14 cellular contexts compared by ENCODE assay signal in genomic region chr3:177356113-177356512, GRCh38.
DNase-seq lines count a peak whose midpoint lies in the region; ATAC-seq and TF ChIP-seq lines count a peak whose summit lies in the region.
"Had no signal": no experiment of that assay in that cellular context is flagged by ENCODE, and none has a peak within 500 bp of the region (broad histone marks: within the 10 kb centered on the region; RNA-seq: fewer than 3 reads in every experiment).

No MANE protein-coding gene starts in this region.

- no peak overlapping the region for H3K4ac ChIP-seq in trophoblast cell (ENCODE audit: low read depth, low read length)

- H4K12ac ChIP-seq in trophoblast cell (ENCODE audit: low read depth, low read length), result no peak overlapping the region

- H3K9me3 Mint-ChIP-seq in CD8-positive, alpha-beta memory T cell, result peaks cover 0 to 3% (median 2%) of the 10 kb centered on the region in 5 donors

- TF ChIP-seq CTCF in RWPE1 (conservative IDR thresholded peaks at IDR 0.05; ENCODE audit: low read depth), result no peak

- peaks cover 0 to 17% of the 10 kb centered on the region in 2 donors for H3K27me3 Mint-ChIP-seq in CD8-positive, alpha-beta memory T cell
- H3K27me3 Mint-ChIP-seq: activated CD8-positive, alpha-beta T cell treated with anti-CD3 and anti-CD28 coated beads for 36 hours had no signal

- H3K18ac ChIP-seq in trophoblast cell (ENCODE audit: low read length), result no peak overlapping the region

- H3K9ac ChIP-seq in trophoblast cell (ENCODE audit: low read length), result no peak overlapping the region

- no peaks in the 10 kb centered on the region for H3K36me3 ChIP-seq in CD8-positive, alpha-beta memory T cell (ENCODE audit: insufficient read depth, low read length)
- no peaks in the 10 kb centered on the region for H3K36me3 ChIP-seq in trophoblast cell (ENCODE audit: control insufficient read depth in 1 of 2, insufficient read depth in 2 of 2, low read length in 2 of 2)
- H3K36me3 ChIP-seq: BE2C had no signal

- H3K4me2 ChIP-seq in trophoblast cell (ENCODE audit: low read length), result no peak overlapping the region

- peaks cover 23% of the 10 kb centered on the region for H3K79me1 ChIP-seq in trophoblast cell (ENCODE audit: low read length)

- CTCF ChIA-PET in CD8-positive, alpha-beta memory T cell (lab: Charles Lee), result interaction anchor here (2.7 kb wide), 1 partner anchor 10 kb away, joined by 9 read pairs; no protein-coding TSS in a partner anchor
- CTCF ChIA-PET in RWPE1 (lab: Yijun Ruan, JAX), result no interaction called here

- H3K4me3 ChIP-seq in CD8-positive, alpha-beta memory T cell (ENCODE audit: low read length), result no peak overlapping the region
- no peak overlapping the region for H3K4me3 ChIP-seq in trophoblast cell (ENCODE audit: low read depth, low read length)

- no CpG with 5 or more reads among the region's 3 CpGs for WGBS in trophoblast cell (ENCODE audit: extremely low coverage, insufficient coverage, insufficient read length)

- H4K8ac ChIP-seq in trophoblast cell (ENCODE audit: low read depth, low read length), result no peak overlapping the region

- H3K79me2 ChIP-seq in trophoblast cell (ENCODE audit: control insufficient read depth, insufficient read depth, low read length, poor library complexity), result no peaks in the 10 kb centered on the region

- H3K23ac ChIP-seq in trophoblast cell (ENCODE audit: low read length), result no peak overlapping the region

- H3K36me3 Mint-ChIP-seq in CD8-positive, alpha-beta memory T cell, result peaks cover 0 to 4% (median 0%) of the 10 kb centered on the region in 3 donors

- no peak overlapping the region for H3K27ac ChIP-seq in CD8-positive, alpha-beta memory T cell (ENCODE audit: low read depth, low read length)
- peak overlapping the region; percentile 78 for H3K27ac ChIP-seq in RWPE1
- H3K27ac ChIP-seq in epithelial cell of prostate, result peak overlapping the region; percentile 98
- H3K27ac ChIP-seq in trophoblast cell (ENCODE audit: low read depth, low read length), result no peak overlapping the region

- no peaks in the 10 kb centered on the region for H3K9me3 ChIP-seq in CD8-positive, alpha-beta memory T cell (ENCODE audit: low read length)
- no peaks in the 10 kb centered on the region for H3K9me3 ChIP-seq in trophoblast cell (ENCODE audit: insufficient read depth, low read depth, low read length)
- H3K9me3 ChIP-seq: BE2C had no signal

- peak overlapping the region; percentile 12 for H3K14ac ChIP-seq in trophoblast cell (ENCODE audit: low read length)

- peak overlapping the region in 7 of 8 donors; percentile 21 to 99 (median 72) for H3K27ac Mint-ChIP-seq in CD8-positive, alpha-beta memory T cell

- peak overlapping the region; percentile 29 for H4K91ac ChIP-seq in trophoblast cell (ENCODE audit: low read depth, low read length)

- no peak overlapping the region for H2BK5ac ChIP-seq in trophoblast cell (ENCODE audit: low read depth, low read length, poor library complexity)

- POLR2A ChIA-PET in CD8-positive, alpha-beta memory T cell (lab: Charles Lee), result no interaction called here
- POLR2A ChIA-PET in RWPE1 (lab: Yijun Ruan, JAX; ENCODE audit: low non-redundant PET), result no interaction called here

- ATAC-seq in GM19324 (IDR thresholded peaks at IDR 0.05; ENCODE audit: low FRiP score, unreplicated experiment) (no peak), HG03432 (IDR thresholded peaks at IDR 0.05; ENCODE audit: unreplicated experiment) (no peak)
- ATAC-seq: activated CD8-positive, alpha-beta T cell treated with anti-CD3 and anti-CD28 coated beads for 36 hours had no signal

- DNase-seq in CD8-positive, alpha-beta memory T cell, result no peak
- DNase-seq in RWPE1 (ENCODE audit: low spot score) (no peak), epithelial cell of prostate (ENCODE audit: low read depth, low spot score) (no peak), trophoblast cell (no peak), NOMO-1 treated with DMSO at 0.1 percent for 48 hours (lab: John Stamatoyannopoulos, UW; ENCODE audit: unreplicated experiment) (no peak), mucosa of gallbladder (ENCODE audit: low spot score) (no peak)
- DNase-seq: activated CD8-positive, alpha-beta T cell treated with anti-CD3 and anti-CD28 coated beads for 36 hours; BE2C; KBM-7; NCI-H146; NCI-H526; T1000 had no signal

- H3K4me1 Mint-ChIP-seq in CD8-positive, alpha-beta memory T cell, result peaks cover 38 to 51% (median 50%) of the 10 kb centered on the region in 3 donors

- no peak overlapping the region for H2AFZ ChIP-seq in trophoblast cell (ENCODE audit: insufficient read depth, low read length, poor library complexity)

- H2BK12ac ChIP-seq in trophoblast cell (ENCODE audit: low read length), result peak overlapping the region; percentile 63

- H3K27me3 ChIP-seq in CD8-positive, alpha-beta memory T cell (ENCODE audit: insufficient read depth, low read length, poor library complexity, severe bottlenecking), result no peaks in the 10 kb centered on the region
- no peaks in the 10 kb centered on the region for H3K27me3 ChIP-seq in trophoblast cell (ENCODE audit: insufficient read depth, low read length)
- H3K27me3 ChIP-seq: BE2C had no signal

- peaks cover 33% of the 10 kb centered on the region for H3K4me1 ChIP-seq in CD8-positive, alpha-beta memory T cell (ENCODE audit: insufficient read depth, low read length)
- peaks cover 19 to 22% of the 10 kb centered on the region in 2 experiments for H3K4me1 ChIP-seq in trophoblast cell (ENCODE audit: control insufficient read depth in 1 of 2, insufficient read depth in 2 of 2, low read length in 2 of 2)

- peak overlapping the region in 1 of 7 donors; percentile 33 for H3K4me3 Mint-ChIP-seq in CD8-positive, alpha-beta memory T cell
- H3K4me3 Mint-ChIP-seq: activated CD8-positive, alpha-beta T cell treated with anti-CD3 and anti-CD28 coated beads for 36 hours had no signal

- peak overlapping the region; percentile 23 for H2AK5ac ChIP-seq in trophoblast cell (ENCODE audit: low read length)

- H2BK120ac ChIP-seq in trophoblast cell (ENCODE audit: insufficient read depth, low read length, poor library complexity), result no peak overlapping the region

Comparison
In these comparisons a context has a peak if more than half of its experiments do, and no peak if none do; other contexts are left out.
1. H3K27ac ChIP-seq: peak in RWPE1 (single experiment) and epithelial cell of prostate (single experiment); none in CD8-positive, alpha-beta memory T cell (single experiment) and trophoblast cell (single experiment).